In the genomic region with DNA sequence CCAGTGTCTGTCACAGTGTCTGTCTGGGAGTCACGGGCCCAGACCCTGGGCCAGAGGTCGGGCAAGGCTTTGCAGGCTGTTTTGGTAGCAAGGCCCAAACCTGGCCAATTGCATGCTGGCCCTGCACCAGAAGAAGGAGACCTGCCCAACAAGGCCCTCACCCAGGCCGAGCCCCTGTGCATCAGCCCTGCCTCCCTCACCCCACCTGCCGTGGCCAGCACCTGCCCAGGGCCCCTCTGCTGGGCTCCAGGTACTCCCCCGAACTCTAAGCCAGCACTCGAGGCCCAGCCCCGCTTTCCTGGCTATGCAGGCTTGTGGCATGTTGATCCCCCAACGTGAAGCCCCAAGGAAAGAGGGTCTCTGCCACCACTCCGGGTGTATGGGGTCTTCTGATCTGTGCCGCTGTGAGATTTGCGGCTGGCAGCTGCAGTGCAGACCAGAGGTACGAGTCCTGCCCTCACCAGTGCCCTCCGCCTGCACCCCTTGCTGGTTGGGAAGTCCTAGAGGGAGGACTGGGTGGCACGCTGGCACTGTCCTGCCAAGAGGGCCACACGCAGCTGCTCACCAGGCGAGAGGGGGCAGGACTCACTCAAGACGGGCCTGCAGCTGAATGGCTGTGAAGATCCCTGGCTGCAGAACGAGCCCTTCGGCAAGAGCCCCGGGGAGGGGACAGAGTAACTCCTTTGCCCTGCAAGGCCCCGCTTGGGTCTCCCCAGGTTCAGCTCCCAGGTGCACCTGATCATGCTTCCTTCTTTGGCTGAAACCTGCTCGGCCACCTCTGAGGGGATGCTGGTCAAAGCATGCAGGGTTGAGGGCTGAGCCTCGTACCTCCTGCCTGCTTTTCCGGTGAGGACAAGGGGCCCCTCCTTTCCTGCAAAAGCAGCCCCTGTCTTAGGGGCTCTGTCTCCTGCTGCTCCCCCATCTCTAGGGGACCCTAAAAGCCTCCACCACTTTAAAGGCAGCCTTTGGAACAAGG, we compare ENCODE assay signal across 28 cellular contexts. TPM values are rescaled to one million over a fixed set of nuclear protein-coding genes. Genes with fewer than 3 reads are reported as not detected.
DNase-seq lines count a peak whose midpoint lies in the region; ATAC-seq and TF ChIP-seq lines count a peak whose summit lies in the region.
"Had no signal": no experiment of that assay in that cellular context is flagged by ENCODE, and none has a peak within 500 bp of the region (broad histone marks: within the 10 kb centered on the region; RNA-seq: fewer than 3 reads in every experiment).

No MANE protein-coding gene starts in this region.

- peaks cover 2 to 8% of the 10 kb centered on the region in 2 donors for H3K4me1 ChIP-seq in neuronal stem cell (ENCODE audit: control insufficient read depth in 2 of 2, insufficient read depth in 1 of 2, low read depth in 1 of 2, low read length in 2 of 2)
- H3K4me1 ChIP-seq in aorta (ENCODE audit: control insufficient read depth in 1 of 2, insufficient read depth in 2 of 2, low read length in 2 of 2) = no peaks in the 10 kb centered on the region
- H3K4me1 ChIP-seq in mucosa of descending colon (ENCODE audit: low read depth) = no peaks in the 10 kb centered on the region

- ATAC-seq in aorta (ENCODE audit: low FRiP score) (no peak), mucosa of descending colon (no peak)
- ATAC-seq: activated CD8-positive, alpha-beta T cell treated with anti-CD3 and anti-CD28 coated beads for 36 hours; natural killer cell had no signal

- no peaks in the 10 kb centered on the region for H3K27me3 Mint-ChIP-seq in activated naive CD4-positive, alpha-beta T cell treated with anti-CD3 and anti-CD28 coated beads for 36 hours (ENCODE audit: low read depth)
- peaks cover 52% of the 10 kb centered on the region for H3K27me3 Mint-ChIP-seq in activated naive CD4-positive, alpha-beta T cell treated with anti-CD3 and anti-CD28 coated beads, Interleukin-2, amount 10 ng/mL, durations not matched to agents 7 days and 5 days
- H3K27me3 Mint-ChIP-seq: activated CD8-positive, alpha-beta T cell treated with anti-CD3 and anti-CD28 coated beads for 36 hours had no signal

- H3K4me3 ChIP-seq in coronary artery (no peak overlapping the region), neuronal stem cell (ENCODE audit: low read length in 2 of 2) (no peak overlapping the region), aorta (ENCODE audit: low read length in 2 of 2) (no peak overlapping the region), mucosa of descending colon (no peak overlapping the region)
- H3K4me3 ChIP-seq: lung, ovary had no signal

- H3K14ac ChIP-seq in neuronal stem cell (ENCODE audit: low read length) = peak overlapping the region; percentile 78

- peak overlapping the region; percentile 72 for H3K18ac ChIP-seq in neuronal stem cell (ENCODE audit: low read length)

- no peak overlapping the region for H2BK5ac ChIP-seq in neuronal stem cell (ENCODE audit: low read length)

- H2BK12ac ChIP-seq in neuronal stem cell (ENCODE audit: low read length) = no peak overlapping the region

- peak overlapping the region; percentile 77 for H2BK15ac ChIP-seq in neuronal stem cell (ENCODE audit: low read length)

- TF ChIP-seq CTCF in coronary artery (IDR thresholded peaks at IDR 0.05) (no peak), mucosa of descending colon (IDR thresholded peaks at IDR 0.05) (no peak)

- H3K9me3 ChIP-seq in neuronal stem cell (replicated peaks in 1 of 2; ENCODE audit: control insufficient read depth in 2 of 2, insufficient read depth in 1 of 2, low read depth in 1 of 2, low read length in 2 of 2) (peaks cover 0 to 2% of the 10 kb centered on the region in 2 donors), aorta (ENCODE audit: control insufficient read depth, low read length) (no peaks in the 10 kb centered on the region), mucosa of descending colon (no peaks in the 10 kb centered on the region)
- H3K9me3 ChIP-seq: ovary had no signal

- WGBS in neuronal stem cell (ENCODE audit: extremely low coverage in 2 of 2, insufficient read length in 2 of 2, insufficient replicate concordance in 1 of 2), 2 donors = no CpG with 5 or more reads among the region's 24 CpGs
- WGBS in aorta, 2 donors = 92 to 93% methylated on average over 24 of the region's 24 CpGs

- peaks cover 5% of the 10 kb centered on the region for H3K79me1 ChIP-seq in neuronal stem cell (ENCODE audit: low read depth, low read length)

- intact Hi-C loops in activated naive CD4-positive, alpha-beta T cell treated with anti-CD3 and anti-CD28 coated beads for 36 hours (cut with micrococcal nuclease) = no loop called here
- intact Hi-C loops in aorta (cut with DNase I) = no loop called here
- intact Hi-C loops in mucosa of descending colon (cut with DNase I, micrococcal nuclease) = no loop called here

- H3K36me3 ChIP-seq in neuronal stem cell (replicated peaks in 1 of 2; ENCODE audit: control insufficient read depth in 2 of 2, insufficient read depth in 2 of 2, low read length in 2 of 2) (no peaks in the 10 kb centered on the region), aorta (ENCODE audit: control insufficient read depth in 1 of 2, insufficient read depth in 2 of 2, low read length in 1 of 2) (no peaks in the 10 kb centered on the region), mucosa of descending colon (ENCODE audit: low read depth) (no peaks in the 10 kb centered on the region)
- H3K36me3 ChIP-seq: ovary had no signal

- peak overlapping the region; percentile 66 for H2AK5ac ChIP-seq in neuronal stem cell (ENCODE audit: low read depth, low read length)

- H2BK120ac ChIP-seq in neuronal stem cell (ENCODE audit: low read depth, low read length) = no peak overlapping the region

- peak overlapping the region; percentile 19 for H3K4ac ChIP-seq in neuronal stem cell (ENCODE audit: low read length)

- H3K27ac ChIP-seq in coronary artery (no peak overlapping the region), neuronal stem cell (replicated peaks; ENCODE audit: low read length) (no peak overlapping the region), aorta (ENCODE audit: low read depth in 1 of 2, low read length in 2 of 2) (no peak overlapping the region)
- H3K27ac ChIP-seq: ovary had no signal

- no peaks in the 10 kb centered on the region for H3K9me3 Mint-ChIP-seq in activated naive CD4-positive, alpha-beta T cell treated with anti-CD3 and anti-CD28 coated beads for 36 hours
- H3K9me3 Mint-ChIP-seq in activated naive CD4-positive, alpha-beta T cell treated with anti-CD3 and anti-CD28 coated beads, Interleukin-2, amount 10 ng/mL, durations not matched to agents 7 days and 5 days = no peaks in the 10 kb centered on the region
- H3K9me3 Mint-ChIP-seq: activated CD8-positive, alpha-beta T cell treated with anti-CD3 and anti-CD28 coated beads for 36 hours; CD4-positive, alpha-beta T cell; natural killer cell had no signal

- no peaks in the 10 kb centered on the region for H3K4me1 Mint-ChIP-seq in activated naive CD4-positive, alpha-beta T cell treated with anti-CD3 and anti-CD28 coated beads for 36 hours (ENCODE audit: low read depth)
- H3K4me1 Mint-ChIP-seq in activated naive CD4-positive, alpha-beta T cell treated with anti-CD3 and anti-CD28 coated beads, Interleukin-2, amount 10 ng/mL, durations not matched to agents 7 days and 5 days = no peaks in the 10 kb centered on the region
- H3K4me1 Mint-ChIP-seq: natural killer cell had no signal

- H4K91ac ChIP-seq in neuronal stem cell (ENCODE audit: low read depth, low read length, poor library complexity) = no peak overlapping the region

- DNase-seq in activated naive CD4-positive, alpha-beta T cell treated with anti-CD3 and anti-CD28 coated beads for 36 hours = peak; percentile 3
- DNase-seq in activated naive CD4-positive, alpha-beta T cell treated with anti-CD3 and anti-CD28 coated beads, Interleukin-2, amount 10 ng/mL, durations not matched to agents 7 days and 5 days = no peak
- DNase-seq in coronary artery (ENCODE audit: low spot score) (peak; percentile 64), neuronal stem cell (ENCODE audit: low spot score) (no peak), aorta (peak; percentile 38 to 69), SHP77 (lab: John Stamatoyannopoulos, UW) (no peak), ureter (ENCODE audit: low spot score) (no peak), mucosa of descending colon (no peak)
- DNase-seq: activated CD8-positive, alpha-beta T cell treated with anti-CD3 and anti-CD28 coated beads for 36 hours; activated gamma-delta T cell; CD4-positive, alpha-beta T cell; cortex of kidney; natural killer cell; NCI-H146; NCI-H2107; NCI-H446; NCI-H748 treated with DMSO at 0.1 percent for 48 hours; ovary; retina; SHP77 treated with DMSO at 0.1 percent for 48 hours; small intestine; stimulated activated CD4-positive, alpha-beta T cell treated with anti-CD3 and anti-CD28 coated beads, Interleukin-1b, Interleukin-23, amount 100 ng/mL, for 48 hours; stimulated activated naive CD4-positive, alpha-beta T cell treated with Interleukin-2 at 50 U/mL for 16 hours; SW 1271 had no signal

- H3K27me3 ChIP-seq in neuronal stem cell (ENCODE audit: control insufficient read depth in 3 of 3, insufficient read depth in 3 of 3, low read depth in 1 of 3, low read length in 3 of 3) = peaks cover 0 to 67% (median 3%) of the 10 kb centered on the region in 3 experiments
- no peaks in the 10 kb centered on the region for H3K27me3 ChIP-seq in aorta (ENCODE audit: control insufficient read depth in 1 of 2, insufficient read depth in 2 of 2, low read length in 1 of 2)
- H3K27me3 ChIP-seq: ovary had no signal

- no peaks in the 10 kb centered on the region for H3K36me3 Mint-ChIP-seq in activated naive CD4-positive, alpha-beta T cell treated with anti-CD3 and anti-CD28 coated beads for 36 hours (ENCODE audit: low read depth)
- H3K36me3 Mint-ChIP-seq in activated naive CD4-positive, alpha-beta T cell treated with anti-CD3 and anti-CD28 coated beads, Interleukin-2, amount 10 ng/mL, durations not matched to agents 7 days and 5 days = no peaks in the 10 kb centered on the region
- H3K36me3 Mint-ChIP-seq: natural killer cell had no signal

- H3K27ac Mint-ChIP-seq in activated naive CD4-positive, alpha-beta T cell treated with anti-CD3 and anti-CD28 coated beads for 36 hours = no peak overlapping the region
- H3K27ac Mint-ChIP-seq in activated naive CD4-positive, alpha-beta T cell treated with anti-CD3 and anti-CD28 coated beads, Interleukin-2, amount 10 ng/mL, durations not matched to agents 7 days and 5 days = no peak overlapping the region
- H3K27ac Mint-ChIP-seq: activated CD8-positive, alpha-beta T cell treated with anti-CD3 and anti-CD28 coated beads for 36 hours; CD4-positive, alpha-beta T cell; natural killer cell had no signal

- peak overlapping the region; percentile 87 for H3K23ac ChIP-seq in neuronal stem cell (ENCODE audit: low read depth, low read length, poor library complexity)

- H2AFZ ChIP-seq in neuronal stem cell (ENCODE audit: low read length) = no peak overlapping the region

- H3K4me2 ChIP-seq in neuronal stem cell (ENCODE audit: insufficient read depth, low read length, poor library complexity, severe bottlenecking) = no peak overlapping the region

- H4K8ac ChIP-seq in neuronal stem cell (ENCODE audit: low read depth, low read length) = no peak overlapping the region

- no peak overlapping the region for H3K4me3 Mint-ChIP-seq in activated naive CD4-positive, alpha-beta T cell treated with anti-CD3 and anti-CD28 coated beads for 36 hours
- no peak overlapping the region for H3K4me3 Mint-ChIP-seq in activated naive CD4-positive, alpha-beta T cell treated with anti-CD3 and anti-CD28 coated beads, Interleukin-2, amount 10 ng/mL, durations not matched to agents 7 days and 5 days
- H3K4me3 Mint-ChIP-seq: activated CD8-positive, alpha-beta T cell treated with anti-CD3 and anti-CD28 coated beads for 36 hours; CD4-positive, alpha-beta T cell; natural killer cell had no signal

- CTCF ChIA-PET in activated naive CD4-positive, alpha-beta T cell treated with anti-CD3 and anti-CD28 coated beads for 36 hours (lab: Charles Lee) = no interaction called here
- CTCF ChIA-PET in activated naive CD4-positive, alpha-beta T cell treated with anti-CD3 and anti-CD28 coated beads, Interleukin-2, amount 10 ng/mL, durations not matched to agents 7 days and 5 days (lab: Charles Lee) = interaction anchor here (1.3 kb wide), 1 partner anchor 28 kb away, joined by 4 read pairs; no protein-coding TSS in a partner anchor

- peak overlapping the region; percentile 39 for H3K9ac ChIP-seq in neuronal stem cell (ENCODE audit: low read depth, low read length, poor library complexity)

RNA-seq across cellular contexts. Expression of gene SEPTIN5, which starts 6.7 kb away (rescaled TPM):
- total RNA-seq in activated naive CD4-positive, alpha-beta T cell treated with anti-CD3 and anti-CD28 coated beads for 36 hours = under 1 TPM; 0.47 to 0.81 TPM
- polyA plus RNA-seq in neuronal stem cell (2013, experiment 1 of 2) = 23.1 TPM
- polyA plus RNA-seq in neuronal stem cell (2013, experiment 2 of 2) = 21.3 TPM
- total RNA-seq in aorta (10 to 100 TPM; 32.5 to 41.5 TPM), ureter (26.7 TPM), mucosa of descending colon (10 to 100 TPM in 1 of 3 donors, 1 to 10 TPM in 2; 1.2 to 17.8 (median 2.7) TPM)
- polyA plus RNA-seq in aorta = 10 to 100 TPM; 26.9 to 63.3 TPM

RNA-seq across cellular contexts. Expression of gene GP1BB, which starts 15.7 kb away (rescaled TPM):
- not detected for total RNA-seq in activated naive CD4-positive, alpha-beta T cell treated with anti-CD3 and anti-CD28 coated beads for 36 hours
- 2.5 TPM for polyA plus RNA-seq in neuronal stem cell (2013, experiment 1 of 2)
- polyA plus RNA-seq in neuronal stem cell (2013, experiment 2 of 2) = 2.6 TPM
- 1 to 10 TPM in 1 of 2 donors, not detected in 1; 3.6 TPM for total RNA-seq in aorta
- 10 to 100 TPM in 1 of 2 donors, 1 to 10 TPM in 1; 8.1 to 29.7 TPM for polyA plus RNA-seq in aorta
- total RNA-seq in ureter = 2.1 TPM
- total RNA-seq in mucosa of descending colon = 1 to 10 TPM in 1 of 3 donors, under 1 TPM in 2; 0.34 to 1.5 (median 0.41) TPM
- total RNA-seq: activated CD8-positive, alpha-beta T cell treated with anti-CD3 and anti-CD28 coated beads for 36 hours had no signal

RNA-seq across cellular contexts. Expression of gene TBX1, which starts 52.9 kb away (rescaled TPM):
- total RNA-seq in activated naive CD4-positive, alpha-beta T cell treated with anti-CD3 and anti-CD28 coated beads for 36 hours = not detected
- polyA plus RNA-seq in neuronal stem cell (2013, experiment 1 of 2) = 0.31 TPM
- polyA plus RNA-seq in neuronal stem cell (2013, experiment 2 of 2) = 0.26 TPM
- 1 to 10 TPM; 2.3 to 5.6 TPM for total RNA-seq in aorta
- polyA plus RNA-seq in aorta = 1 to 10 TPM; 1.1 to 7.8 TPM
- 13.0 TPM for total RNA-seq in ureter
- total RNA-seq in mucosa of descending colon = 1 to 10 TPM in 2 of 3 donors, under 1 TPM in 1; 0.90 to 4.1 (median 2.9) TPM
- total RNA-seq: activated CD8-positive, alpha-beta T cell treated with anti-CD3 and anti-CD28 coated beads for 36 hours; CD4-positive, alpha-beta T cell; kidney epithelial cell; mononuclear cell; temporal lobe had no signal

Comparison
In these comparisons a context has a peak if more than half of its experiments do, and no peak if none do; other contexts are left out.
1. DNase-seq: peak in activated naive CD4-positive, alpha-beta T cell treated with anti-CD3 and anti-CD28 coated beads for 36 hours (single experiment), coronary artery (single experiment) and aorta (2 of 2); none in activated naive CD4-positive, alpha-beta T cell treated with anti-CD3 and anti-CD28 coated beads, Interleukin-2, amount 10 ng/mL, durations not matched to agents 7 days and 5 days (single experiment), neuronal stem cell (single experiment), SHP77 (0 of 2), ureter (single experiment) and mucosa of descending colon (0 of 3).